In genomic region chr15:85380860-85381535, GRCh38 we compare ENCODE assay signal across 8 cellular contexts. TPM values are rescaled to one million over a fixed set of nuclear protein-coding genes. Genes with fewer than 3 reads are reported as not detected.
DNase-seq lines count a peak whose midpoint lies in the region; ATAC-seq and TF ChIP-seq lines count a peak whose summit lies in the region.

No MANE protein-coding gene starts in this region.

- intact Hi-C loops in natural killer cell (cut with micrococcal nuclease) = loop anchor here (2.0 to 5.0 kb wide), 2 partner anchors 32 to 201 kb away; no protein-coding TSS in a partner anchor

- no peaks in the 10 kb centered on the region for H3K9me3 Mint-ChIP-seq in natural killer cell

- H2AFZ ChIP-seq in KMS-11 (ENCODE audit: low read depth) = peak overlapping the region; percentile 37; the same call in 1 of the 2 replicates

- H3K9me3 ChIP-seq in stomach smooth muscle (ENCODE audit: control insufficient read depth in 2 of 2, low read length in 2 of 2) = no peaks in the 10 kb centered on the region

- H4K20me1 ChIP-seq in KMS-11 (ENCODE audit: insufficient read depth) = 0 out of 2 replicates have a peak, but pooled peaks cover 7% of the 10 kb centered on the region

- peaks cover 9% of the 10 kb centered on the region for H3K4me1 ChIP-seq in KMS-11 (ENCODE audit: low read depth, poor library complexity, severe bottlenecking)
- peaks cover 12% of the 10 kb centered on the region for H3K4me1 ChIP-seq in stomach smooth muscle (ENCODE audit: control insufficient read depth, insufficient read depth, low read length)

- H3K79me2 ChIP-seq in KMS-11 (ENCODE audit: insufficient read depth, low read depth) = peaks cover 8% of the 10 kb centered on the region; the same call in 1 of the 2 replicates

- H3K4me2 ChIP-seq in KMS-11 = peak overlapping the region; percentile 72

- TF ChIP-seq CTCF in KMS-11 (conservative IDR thresholded peaks at IDR 0.05; ENCODE audit: low read depth, low read length) (no peak), natural killer cell (IDR thresholded peaks at IDR 0.05) (no peak)

- H3K27ac ChIP-seq in KMS-11 = peak overlapping the region; percentile 55; the same call in 1 of the 2 replicates
- H3K27ac ChIP-seq in epithelial cell of prostate = peak overlapping the region; percentile 80
- peak overlapping the region; percentile 64 for H3K27ac ChIP-seq in stomach smooth muscle (ENCODE audit: low read length)

- peaks cover 12% of the 10 kb centered on the region in 2 donors for H3K27me3 Mint-ChIP-seq in natural killer cell (ENCODE audit: low read depth in 2 of 2)

- H3K36me3 Mint-ChIP-seq in natural killer cell = no peaks in the 10 kb centered on the region

- H3K9ac ChIP-seq in KMS-11 (peak overlapping the region; percentile 38; the same call in 1 of the 2 replicates), stomach smooth muscle (ENCODE audit: low read length in 2 of 2) (peak overlapping the region; percentile 68 to 69)

- DNase-seq in D341Med (ENCODE audit: low spot score) (peak; percentile 75), epithelial cell of prostate (ENCODE audit: low read depth, low spot score) (no peak), natural killer cell (peak; percentile 66), NCI-H1105 (lab: John Stamatoyannopoulos, UW) (no peak)
- DNase-seq in activated CD8-positive, alpha-beta memory T cell treated with anti-CD3 and anti-CD28 coated beads for 24 hours = peak; percentile 83

- H3K27ac Mint-ChIP-seq in natural killer cell = peak overlapping the region; percentile 90 to 95

- ATAC-seq in GM21619 (IDR thresholded peaks at IDR 0.05; ENCODE audit: unreplicated experiment) (peak; percentile 34), natural killer cell (peak; percentile 32 to 55 (median 49))

- H3K4me1 Mint-ChIP-seq in natural killer cell = peaks cover 37 to 38% of the 10 kb centered on the region in 2 donors

- peak overlapping the region; percentile 92 for H3K4me3 Mint-ChIP-seq in natural killer cell

- no peaks in the 10 kb centered on the region for H3K36me3 ChIP-seq in KMS-11 (ENCODE audit: insufficient read depth)
- no peaks in the 10 kb centered on the region for H3K36me3 ChIP-seq in stomach smooth muscle (ENCODE audit: control insufficient read depth in 2 of 2, insufficient read depth in 2 of 2, low read length in 2 of 2)

- H3K4me3 ChIP-seq in KMS-11 (IDR thresholded peaks at IDR 0.05; ENCODE audit: insufficient read depth, low read depth, low read length) (no peak overlapping the region), stomach smooth muscle (ENCODE audit: low read length in 2 of 2) (peak overlapping the region; percentile 61 to 80)

- no peaks in the 10 kb centered on the region for H3K27me3 ChIP-seq in KMS-11 (ENCODE audit: insufficient read depth, low read depth)
- H3K27me3 ChIP-seq in stomach smooth muscle (ENCODE audit: control insufficient read depth in 1 of 2, insufficient read depth in 2 of 2, low read length in 2 of 2) = no peaks in the 10 kb centered on the region

RNA-seq across cellular contexts. Expression of gene AKAP13, which starts 0.6 kb away (rescaled TPM):
- total RNA-seq in natural killer cell = 100 to 1,000 TPM; 573 to 661 (median 647) TPM

Comparison
In these comparisons a context has a peak if more than half of its experiments do, and no peak if none do; other contexts are left out.
1. DNase-seq: peak in D341Med (single experiment), activated CD8-positive, alpha-beta memory T cell treated with anti-CD3 and anti-CD28 coated beads for 24 hours (single experiment) and natural killer cell (single experiment); none in epithelial cell of prostate (single experiment) and NCI-H1105 (single experiment).
2. Peak in every context shown above with its lines, with median percentiles within 50 percentile points of each other: H3K27ac ChIP-seq.